ENCODE assay signal across 1 cellular context in the genomic region with DNA sequence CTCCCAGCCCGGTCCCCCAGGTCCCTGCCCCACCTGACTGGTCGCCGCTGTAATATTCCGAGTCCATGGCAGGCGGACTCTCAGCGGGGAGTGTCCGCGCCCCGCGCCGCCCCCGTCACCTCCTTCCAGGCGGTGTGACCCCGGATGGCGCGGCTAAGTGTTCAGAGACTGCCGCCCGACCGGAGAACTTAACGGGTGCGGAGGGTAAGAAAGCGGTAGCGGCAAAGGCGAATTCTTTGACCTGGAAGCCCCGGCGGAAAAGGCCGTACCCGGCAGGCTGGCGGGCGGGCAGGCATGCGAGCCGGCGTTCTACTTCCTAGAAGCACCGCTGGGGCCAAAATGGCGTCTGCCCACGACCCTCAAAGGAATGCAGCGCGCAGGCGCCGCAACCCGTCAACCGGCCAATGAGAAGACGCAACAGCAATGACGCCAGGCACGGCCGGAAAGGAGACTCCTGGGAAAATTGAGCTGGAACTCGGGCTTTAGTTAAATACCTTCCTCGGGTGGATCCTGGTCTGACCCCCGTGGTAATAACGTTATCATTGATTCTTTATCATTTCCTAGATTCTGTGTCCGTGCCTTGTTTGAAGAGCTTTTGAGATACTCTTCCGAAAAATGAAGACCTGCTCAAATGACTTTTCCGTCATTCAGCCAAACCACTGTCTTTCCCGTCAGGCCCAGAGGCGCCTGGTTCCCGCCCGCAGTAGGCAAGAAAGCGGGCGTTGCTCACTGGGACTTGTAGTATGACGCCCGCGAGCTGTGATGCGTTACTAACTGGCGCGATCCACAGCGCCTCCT.
TF ChIP-seq lines count a peak whose summit lies in the region.

A gene (minus strand): TSS at position 348 of the 798 bp plus-strand sequence. CDS start 281 bp downstream, at position 67.

TF ChIP-seq in K562, 482 proteins besides CTCF, POLR2A, EP300 and RAD21 (continued from another document):
- TF ChIP-seq, protein P1, sequence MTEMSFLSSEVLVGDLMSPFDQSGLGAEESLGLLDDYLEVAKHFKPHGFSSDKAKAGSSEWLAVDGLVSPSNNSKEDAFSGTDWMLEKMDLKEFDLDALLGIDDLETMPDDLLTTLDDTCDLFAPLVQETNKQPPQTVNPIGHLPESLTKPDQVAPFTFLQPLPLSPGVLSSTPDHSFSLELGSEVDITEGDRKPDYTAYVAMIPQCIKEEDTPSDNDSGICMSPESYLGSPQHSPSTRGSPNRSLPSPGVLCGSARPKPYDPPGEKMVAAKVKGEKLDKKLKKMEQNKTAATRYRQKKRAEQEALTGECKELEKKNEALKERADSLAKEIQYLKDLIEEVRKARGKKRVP (CRISPR knock-in tag; IDR thresholded peaks at IDR 0.05), result no peak
- TF ChIP-seq ZNF780A (CRISPR knock-in tag; IDR thresholded peaks at IDR 0.05) (no peak), SNRNP70 (optimal IDR thresholded peaks at IDR 0.05; ENCODE audit: low read depth, low read length) (no peak), CHCHD3 (CRISPR knock-in tag; IDR thresholded peaks at IDR 0.05) (no peak), SRSF9 (IDR thresholded peaks at IDR 0.05; ENCODE audit: borderline replicate concordance, low read depth, low read length) (no peak), TEAD2 (tag; IDR thresholded peaks at IDR 0.05) (no peak), ZNF311 (CRISPR knock-in tag; IDR thresholded peaks at IDR 0.05) (no peak), NR1H2 (CRISPR knock-in tag; IDR thresholded peaks at IDR 0.05) (no peak), ZNF146 (CRISPR knock-in tag; IDR thresholded peaks at IDR 0.05; ENCODE audit: unreplicated experiment) (no peak), SMAD4 (CRISPR knock-in tag; conservative IDR thresholded peaks at IDR 0.05) (no peak), HCFC1 (IDR thresholded peaks at IDR 0.05; ENCODE audit: low read depth, low read length) (peak; percentile 85), SOX6 (IDR thresholded peaks at IDR 0.05) (no peak), CSDE1 (IDR thresholded peaks at IDR 0.05) (no peak; a peak in 1 of 4 replicates), MAZ (CRISPR knock-in tag; conservative IDR thresholded peaks at IDR 0.05 in 1 of 2, IDR thresholded peaks at IDR 0.05 in 1 of 2) (0 out of 4 replicates have a peak, but pooled peaks of 1 of the 2 experiments have one; percentile 11), POLR3G (IDR thresholded peaks at IDR 0.05; ENCODE audit: extremely low read depth, insufficient read length, insufficient replicate concordance) (no peak), RBM25 (IDR thresholded peaks at IDR 0.05; ENCODE audit: low read depth, low read length, severe bottlenecking) (no peak)
- TF ChIP-seq, protein P2, sequence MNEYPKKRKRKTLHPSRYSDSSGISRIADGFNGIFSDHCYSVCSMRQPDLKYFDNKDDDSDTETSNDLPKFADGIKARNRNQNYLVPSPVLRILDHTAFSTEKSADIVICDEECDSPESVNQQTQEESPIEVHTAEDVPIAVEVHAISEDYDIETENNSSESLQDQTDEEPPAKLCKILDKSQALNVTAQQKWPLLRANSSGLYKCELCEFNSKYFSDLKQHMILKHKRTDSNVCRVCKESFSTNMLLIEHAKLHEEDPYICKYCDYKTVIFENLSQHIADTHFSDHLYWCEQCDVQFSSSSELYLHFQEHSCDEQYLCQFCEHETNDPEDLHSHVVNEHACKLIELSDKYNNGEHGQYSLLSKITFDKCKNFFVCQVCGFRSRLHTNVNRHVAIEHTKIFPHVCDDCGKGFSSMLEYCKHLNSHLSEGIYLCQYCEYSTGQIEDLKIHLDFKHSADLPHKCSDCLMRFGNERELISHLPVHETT (CRISPR knock-in tag; conservative IDR thresholded peaks at IDR 0.05 in 1 of 2, IDR thresholded peaks at IDR 0.05 in 1 of 2), result no peak
